8 cellular contexts compared by ENCODE assay signal in genomic region chr9:112750111-112750766, GRCh38. TPM values are rescaled to one million over a fixed set of nuclear protein-coding genes. Genes with fewer than 3 reads are reported as not detected.
DNase-seq lines count a peak whose midpoint lies in the region; ATAC-seq and TF ChIP-seq lines count a peak whose summit lies in the region.

TSS of gene SNX30 (plus strand) at chr9:112750760. CDS start at chr9:112751002, 242 bp downstream.

- no peak for TF ChIP-seq CTCF in GM12875 (IDR thresholded peaks at IDR 0.05; ENCODE audit: borderline replicate concordance, insufficient read depth, low read depth, low read length)
- TF ChIP-seq CTCF in progenitor cell of endocrine pancreas (IDR thresholded peaks at IDR 0.05; ENCODE audit: unreplicated experiment): no peak
- peak in 1 of 6 experiments; percentile 32 for TF ChIP-seq CTCF in upper lobe of left lung (IDR thresholded peaks at IDR 0.05)

- H3K4me3 Mint-ChIP-seq in progenitor cell of endocrine pancreas (ENCODE audit: low read depth): peak within 1 kb of the TSS; percentile 93

- DNase-seq in NCI-H1092 (lab: John Stamatoyannopoulos, UW): peak; percentile 72
- DNase-seq in T-helper 1 cell: peak; percentile 62 to 88 (median 71)
- peak; percentile 41 for DNase-seq in amniotic stem cell (lab: John Stamatoyannopoulos, UW)
- DNase-seq in left cardiac atrium: peak; percentile 90
- peak; percentile 78 for DNase-seq in progenitor cell of endocrine pancreas (ENCODE audit: low spot score, unreplicated experiment)
- peak; percentile 94 to 98 for DNase-seq in upper lobe of left lung

- no peaks in the 10 kb centered on the region for H3K27me3 Mint-ChIP-seq in progenitor cell of endocrine pancreas

- H3K4me1 ChIP-seq in upper lobe of left lung: peaks cover 35 to 46% (median 39%) of the 10 kb centered on the region in 4 donors

- ATAC-seq in HG02588 (IDR thresholded peaks at IDR 0.05; ENCODE audit: unreplicated experiment) (peak; percentile 77), left cardiac atrium (peak; percentile 94 to 95), upper lobe of left lung (ENCODE audit: low FRiP score in 2 of 2) (peak; percentile 95 to 96)

- no peaks in the 10 kb centered on the region for H3K9me3 ChIP-seq in upper lobe of left lung

- H3K36me3 Mint-ChIP-seq in progenitor cell of endocrine pancreas (ENCODE audit: insufficient read depth): no peaks in the 10 kb centered on the region

- WGBS in upper lobe of left lung, 2 donors: 5 to 8% methylated on average over 10 to 27 of the region's 49 CpGs

- H3K4me3 ChIP-seq in GM12875 (ENCODE audit: low read depth, low read length) (peak within 1 kb of the TSS; percentile 85), upper lobe of left lung (peak within 1 kb of the TSS; percentile 89 to 99 (median 99))

- peak within 1 kb of the TSS; percentile 89 for H3K27ac Mint-ChIP-seq in progenitor cell of endocrine pancreas

- peak in 1 of 4 donors; percentile 7 for TF ChIP-seq EP300 in upper lobe of left lung (IDR thresholded peaks at IDR 0.05)

- peak within 1 kb of the TSS; percentile 81 to 96 (median 90) for H3K27ac ChIP-seq in upper lobe of left lung

- no peaks in the 10 kb centered on the region for H3K27me3 ChIP-seq in upper lobe of left lung

- intact Hi-C loops in left cardiac atrium (cut with DNase I): loop anchor here in 1 of 2 donors (2.0 kb wide), 1 partner anchor 31 kb away; the partner anchor contains the start of gene INIP

- H3K4me1 Mint-ChIP-seq in progenitor cell of endocrine pancreas (ENCODE audit: low read depth): peaks cover 19% of the 10 kb centered on the region

- peak in 3 of 4 donors; percentile 31 to 83 (median 57) for TF ChIP-seq POLR2A in upper lobe of left lung (IDR thresholded peaks at IDR 0.05)

- H3K36me3 ChIP-seq in upper lobe of left lung: no peaks in the 10 kb centered on the region

- H3K9me3 Mint-ChIP-seq in progenitor cell of endocrine pancreas (ENCODE audit: low read depth): no peaks in the 10 kb centered on the region

RNA-seq across cellular contexts. Expression of gene SNX30, which starts in this region (rescaled TPM):
- total RNA-seq in left cardiac atrium (1 to 10 TPM; 4.6 to 5.1 TPM), progenitor cell of endocrine pancreas (12.9 and 13.4 TPM in 2 replicates), upper lobe of left lung (10 to 100 TPM; 46.9 to 80.1 (median 72.2) TPM)

Comparison
In these comparisons a context has a peak if more than half of its experiments do, and no peak if none do; other contexts are left out.
1. Peak in every context shown above with its lines: DNase-seq, ATAC-seq, H3K4me3 ChIP-seq and H3K27ac ChIP-seq.
2. DNase-seq: peak in every context shown above with its lines; median percentile 96 in upper lobe of left lung; 90 in left cardiac atrium; 78 in progenitor cell of endocrine pancreas; 72 in NCI-H1092; 71 in T-helper 1 cell; 41 in amniotic stem cell.